Comparison of ENCODE assay signal across 14 cellular contexts in the genomic region with DNA sequence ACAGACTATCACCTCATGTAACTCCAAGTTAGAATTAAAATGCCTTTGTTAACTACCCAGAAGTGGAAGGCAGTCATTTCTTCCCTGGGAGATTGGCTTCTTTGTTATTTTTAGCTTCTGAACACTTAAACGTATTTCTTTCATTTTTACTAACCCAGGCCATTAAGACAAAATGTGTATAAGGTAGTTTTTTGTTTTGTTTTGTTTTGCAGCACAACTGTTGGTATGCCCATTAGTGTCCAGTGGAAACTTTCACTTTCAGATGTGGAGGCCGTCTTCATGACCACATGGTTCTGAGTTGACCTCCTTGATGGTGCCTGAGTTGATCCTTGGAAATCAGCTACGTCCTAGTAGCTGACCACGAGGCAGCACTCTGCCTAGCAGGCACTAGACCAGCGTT.
DNase-seq lines count a peak whose midpoint lies in the region; ATAC-seq and TF ChIP-seq lines count a peak whose summit lies in the region.
"Had no signal": no experiment of that assay in that cellular context is flagged by ENCODE, and none has a peak within 500 bp of the region (broad histone marks: within the 10 kb centered on the region; RNA-seq: fewer than 3 reads in every experiment).

No MANE protein-coding gene starts in this region.

- H2AFZ ChIP-seq in fibroblast of lung (ENCODE audit: low read length) (peak overlapping the region; percentile 26), mammary epithelial cell (ENCODE audit: low read depth, low read length) (no peak overlapping the region)

- TF ChIP-seq CTCF in GM12865 (IDR thresholded peaks at IDR 0.05; ENCODE audit: insufficient read depth, low read depth, low read length, missing control alignments) (no peak), fibroblast of lung (conservative IDR thresholded peaks at IDR 0.05 in 1 of 2, IDR thresholded peaks at IDR 0.05 in 1 of 2; ENCODE audit: low read depth in 1 of 2, low read length in 2 of 2) (no peak), mammary epithelial cell (conservative IDR thresholded peaks at IDR 0.05 in 1 of 2, IDR thresholded peaks at IDR 0.05 in 1 of 2; ENCODE audit: extremely low read depth in 1 of 2, insufficient read depth in 1 of 2, low read depth in 1 of 2, low read length in 2 of 2) (no peak)

- H4K20me1 ChIP-seq in fibroblast of lung (ENCODE audit: control insufficient read depth, extremely low read depth, insufficient read depth, low read length) (no peaks in the 10 kb centered on the region), mammary epithelial cell (ENCODE audit: insufficient read depth, low read length) (no peaks in the 10 kb centered on the region)

- intact Hi-C loops in mammary epithelial cell (cut with micrococcal nuclease): no loop called here

- H3K36me3 ChIP-seq in fibroblast of lung (ENCODE audit: control insufficient read depth, insufficient read depth, low read length): no peaks in the 10 kb centered on the region
- no peaks in the 10 kb centered on the region for H3K36me3 ChIP-seq in mammary epithelial cell (ENCODE audit: insufficient read depth, low read length)
- H3K36me3 ChIP-seq: sigmoid colon, SJSA1 had no signal

- H3K4me3 ChIP-seq in GM12865 (ENCODE audit: low read depth, low read length) (no peak overlapping the region), fibroblast of lung (replicated peaks in 1 of 4; ENCODE audit: control extremely low read depth in 1 of 4, insufficient read depth in 1 of 4, low read depth in 3 of 4, low read length in 4 of 4) (no peak overlapping the region), mammary epithelial cell (replicated peaks in 1 of 3; ENCODE audit: insufficient read depth in 1 of 3, low read depth in 2 of 3, low read length in 3 of 3) (no peak overlapping the region)
- H3K4me3 ChIP-seq: sigmoid colon, SJSA1 had no signal

- BruUV-seq in mammary epithelial cell (replicated peaks; lab: Mats Ljungman, UMichigan): no TSS peak

- H3K9me3 ChIP-seq in fibroblast of lung (ENCODE audit: control insufficient read depth, insufficient read depth, low read depth, low read length): no peaks in the 10 kb centered on the region
- no peaks in the 10 kb centered on the region for H3K9me3 ChIP-seq in mammary epithelial cell (replicated peaks; ENCODE audit: insufficient read depth, low read length)
- H3K9me3 ChIP-seq: sigmoid colon, SJSA1 had no signal

- 91% methylated on average over 5 of the region's 5 CpGs for WGBS in mammary epithelial cell (ENCODE audit: low coverage, missing lambda C conversion rate)

- dilution Hi-C loops in mammary epithelial cell (cut with HindIII; ENCODE audit: low sequenced_read_pairs): no loop called here

- H3K27ac ChIP-seq in fibroblast of lung (ENCODE audit: insufficient read depth, low read length) (no peak overlapping the region), mammary epithelial cell (ENCODE audit: insufficient read depth, low read depth, low read length) (no peak overlapping the region)
- H3K27ac ChIP-seq: sigmoid colon, SJSA1 had no signal

- no peaks in the 10 kb centered on the region for H3K79me2 ChIP-seq in fibroblast of lung (ENCODE audit: control insufficient read depth, insufficient read depth, low read length)
- no peaks in the 10 kb centered on the region for H3K79me2 ChIP-seq in mammary epithelial cell (ENCODE audit: insufficient read depth, low read length)

- H3K4me1 ChIP-seq in fibroblast of lung (ENCODE audit: control insufficient read depth, extremely low read depth, insufficient read depth, low read length): no peaks in the 10 kb centered on the region
- H3K4me1 ChIP-seq in mammary epithelial cell (ENCODE audit: insufficient read depth, low read length): peaks cover 6% of the 10 kb centered on the region
- H3K4me1 ChIP-seq: sigmoid colon, SJSA1 had no signal

- H3K4me2 ChIP-seq in fibroblast of lung (ENCODE audit: extremely low read depth, insufficient read depth, low read length) (no peak overlapping the region), mammary epithelial cell (ENCODE audit: insufficient read depth, low read depth, low read length) (no peak overlapping the region)

- H3K9ac ChIP-seq in fibroblast of lung (ENCODE audit: insufficient read depth, low read length) (no peak overlapping the region), mammary epithelial cell (ENCODE audit: insufficient read depth, low read length) (no peak overlapping the region)

- DNase-seq in GM12865 (ENCODE audit: low read depth): peak; percentile 74
- no peak for DNase-seq in fibroblast of lung (ENCODE audit: low read depth in 2 of 2)
- no peak for DNase-seq in HK-2 (ENCODE audit: unreplicated experiment)
- DNase-seq in dedifferentiated amniotic fluid mesenchymal stem cell (ENCODE audit: extremely low spot score): no peak
- no peak for DNase-seq in mammary epithelial cell
- DNase-seq: activated CD4-positive, alpha-beta T cell treated with anti-CD3 and anti-CD28 coated beads, Interleukin-2, amount 50 U/mL, for 1 hour; Karpas-422; midbrain; NCI-H2171; sigmoid colon had no signal

- in situ Hi-C loops in mammary epithelial cell (cut with MboI; ENCODE audit: low sequenced_read_pairs in 2 of 2): no loop called here

- ATAC-seq in GM19395 (IDR thresholded peaks at IDR 0.05; ENCODE audit: unreplicated experiment) (peak; percentile 54), HG03045 (IDR thresholded peaks at IDR 0.05; ENCODE audit: unreplicated experiment) (peak; percentile 63), esophagus mucosa (no peak)

- H3K27me3 ChIP-seq in fibroblast of lung (ENCODE audit: control insufficient read depth, insufficient read depth, low read length) (no peaks in the 10 kb centered on the region), mammary epithelial cell (ENCODE audit: insufficient read depth, low read length) (no peaks in the 10 kb centered on the region)
- H3K27me3 ChIP-seq: sigmoid colon, SJSA1 had no signal

- CTCF ChIA-PET in mammary epithelial cell (lab: Charles Lee; ENCODE audit: low non-redundant PET): no interaction called here
